In genomic region chr12:108560752-108561719, GRCh38 we compare ENCODE assay signal across 8 cellular contexts. TPM values are rescaled to one million over a fixed set of nuclear protein-coding genes. Genes with fewer than 3 reads are reported as not detected.
DNase-seq lines count a peak whose midpoint lies in the region; ATAC-seq and TF ChIP-seq lines count a peak whose summit lies in the region.

Gene SART3 (minus strand): TSS chr12:108561173. CDS start chr12:108561154, 19 bp downstream.

- DNase-seq in DMS153 treated with DMSO at 0.1 percent for 48 hours (lab: John Stamatoyannopoulos, UW; ENCODE audit: unreplicated experiment) (peak; percentile 86), KG1 (lab: John Stamatoyannopoulos, UW) (peak; percentile 91), Peyer's patch (peak; percentile 73 to 87 (median 85)), esophagus muscularis mucosa (ENCODE audit: extremely low spot score) (no peak)
- peak; percentile 88 for DNase-seq in activated T-cell treated with anti-CD3 and anti-CD28 coated beads, Interleukin-2, amount 50 U/mL, for 48 hours
- DNase-seq in stimulated activated CD8-positive, alpha-beta memory T cell treated with anti-CD3 and anti-CD28 coated beads, Interleukin-7, amount 100 ng/mL, for 1 hour (ENCODE audit: low read depth in 2 of 2), result peak; percentile 53 to 67

- intact Hi-C loops in esophagus muscularis mucosa (cut with DNase I), result loop anchor here (5.0 kb wide), 1 partner anchor 291 kb away; no protein-coding TSS in a partner anchor

- H3K4me1 ChIP-seq in Peyer's patch (peaks cover 0 to 35% (median 14%) of the 10 kb centered on the region in 4 donors), esophagus muscularis mucosa (peaks cover 60 to 82% (median 79%) of the 10 kb centered on the region in 4 donors), muscle layer of colon (ENCODE audit: insufficient read depth, low read length) (peaks cover 58% of the 10 kb centered on the region)

- TF ChIP-seq CTCF in Peyer's patch (IDR thresholded peaks at IDR 0.05) (no peak), esophagus muscularis mucosa (IDR thresholded peaks at IDR 0.05) (no peak)

- H3K27me3 ChIP-seq in Peyer's patch (no peaks in the 10 kb centered on the region), esophagus muscularis mucosa (no peaks in the 10 kb centered on the region), muscle layer of colon (ENCODE audit: control insufficient read depth in 1 of 2, insufficient read depth in 2 of 2, low read length in 2 of 2) (no peaks in the 10 kb centered on the region)

- H3K27ac ChIP-seq in Peyer's patch (peak within 1 kb of the TSS; percentile 93 to 97 (median 95)), esophagus muscularis mucosa (replicated peaks in 1 of 4) (peak within 1 kb of the TSS; percentile 93 to 95 (median 95)), muscle layer of colon (ENCODE audit: low read depth, low read length) (peak within 1 kb of the TSS; percentile 90)

- H3K9me3 ChIP-seq in Peyer's patch (no peaks in the 10 kb centered on the region), esophagus muscularis mucosa (no peaks in the 10 kb centered on the region), muscle layer of colon (ENCODE audit: low read length) (no peaks in the 10 kb centered on the region)

- peak within 1 kb of the TSS; percentile 84 to 96 (median 93) for H3K4me3 ChIP-seq in Peyer's patch
- peak within 1 kb of the TSS; percentile 82 to 93 (median 84) for H3K4me3 ChIP-seq in esophagus muscularis mucosa
- peak within 1 kb of the TSS; percentile 96 to 99 for H3K4me3 ChIP-seq in muscle layer of colon (ENCODE audit: low read depth in 1 of 2, low read length in 2 of 2)

- WGBS in esophagus muscularis mucosa, result 0% methylated on average over 54 of the region's 57 CpGs

- H3K36me3 ChIP-seq in Peyer's patch (peaks cover 0 to 28% (median 0%) of the 10 kb centered on the region in 3 donors), esophagus muscularis mucosa (peaks cover 18 to 33% (median 25%) of the 10 kb centered on the region in 4 donors), muscle layer of colon (ENCODE audit: insufficient read depth, low read length) (peaks cover 33% of the 10 kb centered on the region)

- ATAC-seq in GM21619 (IDR thresholded peaks at IDR 0.05; ENCODE audit: unreplicated experiment), result peak; percentile 37

- peak; percentile 18 to 59 for TF ChIP-seq POLR2A in Peyer's patch (IDR thresholded peaks at IDR 0.05)
- TF ChIP-seq POLR2A in esophagus muscularis mucosa (IDR thresholded peaks at IDR 0.05; ENCODE audit: low read depth), result no peak

- peak within 1 kb of the TSS; percentile 93 for H3K9ac ChIP-seq in muscle layer of colon (ENCODE audit: low read length)

- TF ChIP-seq EP300 in esophagus muscularis mucosa (IDR thresholded peaks at IDR 0.05), result no peak

RNA-seq across cellular contexts. Expression of gene SART3, which starts in this region (rescaled TPM):
- total RNA-seq in Peyer's patch, result 100 to 1,000 TPM in 1 of 4 donors, 10 to 100 TPM in 3; 67.8 to 205 (median 77.7) TPM
- 10 to 100 TPM; 31.6 to 48.0 (median 40.1) TPM for total RNA-seq in esophagus muscularis mucosa
